2 cellular contexts compared by ENCODE assay signal in genomic region chr11:18588297-18589252, GRCh38.
TF ChIP-seq lines count a peak whose summit lies in the region.

TSS of gene UEVLD (minus strand) at chr11:18588734. CDS start at chr11:18588654, 80 bp downstream.

TF ChIP-seq in HCT116, 20 proteins besides CTCF, POLR2A, EP300 and RAD21 (continued from another document):
- no peak for TF ChIP-seq REST (IDR thresholded peaks at IDR 0.05; ENCODE audit: low read depth)
- TF ChIP-seq SIN3A (IDR thresholded peaks at IDR 0.05; ENCODE audit: low read depth) = peak; percentile 95
- TF ChIP-seq JUND (IDR thresholded peaks at IDR 0.05) = 0 out of 2 replicates have a peak, but pooled peaks have one; percentile 25
- peak; percentile 66 for TF ChIP-seq ZFX (IDR thresholded peaks at IDR 0.05)
- TF ChIP-seq EZH2 (IDR thresholded peaks at IDR 0.05) = no peak
- peak; percentile 87 for TF ChIP-seq SP1 (IDR thresholded peaks at IDR 0.05; ENCODE audit: low read depth)
- peak; percentile 98 for TF ChIP-seq ELF1 (IDR thresholded peaks at IDR 0.05; ENCODE audit: borderline replicate concordance, low read depth)
- TF ChIP-seq FOSL1 (IDR thresholded peaks at IDR 0.05; ENCODE audit: low read depth) = no peak; the same call in 1 of the 2 replicates
- peak; percentile 73 for TF ChIP-seq CBX3 (IDR thresholded peaks at IDR 0.05; ENCODE audit: low read depth)
- TF ChIP-seq, protein P1, sequence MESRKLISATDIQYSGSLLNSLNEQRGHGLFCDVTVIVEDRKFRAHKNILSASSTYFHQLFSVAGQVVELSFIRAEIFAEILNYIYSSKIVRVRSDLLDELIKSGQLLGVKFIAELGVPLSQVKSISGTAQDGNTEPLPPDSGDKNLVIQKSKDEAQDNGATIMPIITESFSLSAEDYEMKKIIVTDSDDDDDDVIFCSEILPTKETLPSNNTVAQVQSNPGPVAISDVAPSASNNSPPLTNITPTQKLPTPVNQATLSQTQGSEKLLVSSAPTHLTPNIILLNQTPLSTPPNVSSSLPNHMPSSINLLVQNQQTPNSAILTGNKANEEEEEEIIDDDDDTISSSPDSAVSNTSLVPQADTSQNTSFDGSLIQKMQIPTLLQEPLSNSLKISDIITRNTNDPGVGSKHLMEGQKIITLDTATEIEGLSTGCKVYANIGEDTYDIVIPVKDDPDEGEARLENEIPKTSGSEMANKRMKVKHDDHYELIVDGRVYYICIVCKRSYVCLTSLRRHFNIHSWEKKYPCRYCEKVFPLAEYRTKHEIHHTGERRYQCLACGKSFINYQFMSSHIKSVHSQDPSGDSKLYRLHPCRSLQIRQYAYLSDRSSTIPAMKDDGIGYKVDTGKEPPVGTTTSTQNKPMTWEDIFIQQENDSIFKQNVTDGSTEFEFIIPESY (IDR thresholded peaks at IDR 0.05; ENCODE audit: extremely low read depth, insufficient replicate concordance, low read length) = peak; percentile 78
- TF ChIP-seq YY1 (IDR thresholded peaks at IDR 0.05; ENCODE audit: extremely low read depth, insufficient replicate concordance, low read depth, low read length) = peak; percentile 59
- TF ChIP-seq, protein P2, sequence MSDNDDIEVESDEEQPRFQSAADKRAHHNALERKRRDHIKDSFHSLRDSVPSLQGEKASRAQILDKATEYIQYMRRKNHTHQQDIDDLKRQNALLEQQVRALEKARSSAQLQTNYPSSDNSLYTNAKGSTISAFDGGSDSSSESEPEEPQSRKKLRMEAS (IDR thresholded peaks at IDR 0.05) = peak; percentile 73

TF ChIP-seq in GM12878, 131 proteins besides CTCF, POLR2A, EP300 and RAD21 (continued from another document and continues in another):
- TF ChIP-seq BMI1 (IDR thresholded peaks at IDR 0.05; ENCODE audit: borderline replicate concordance) = no peak
- no peak; the same call in 1 of the 2 replicates for TF ChIP-seq TCF12 (IDR thresholded peaks at IDR 0.05; ENCODE audit: low read depth, low read length)
- TF ChIP-seq, protein P3, sequence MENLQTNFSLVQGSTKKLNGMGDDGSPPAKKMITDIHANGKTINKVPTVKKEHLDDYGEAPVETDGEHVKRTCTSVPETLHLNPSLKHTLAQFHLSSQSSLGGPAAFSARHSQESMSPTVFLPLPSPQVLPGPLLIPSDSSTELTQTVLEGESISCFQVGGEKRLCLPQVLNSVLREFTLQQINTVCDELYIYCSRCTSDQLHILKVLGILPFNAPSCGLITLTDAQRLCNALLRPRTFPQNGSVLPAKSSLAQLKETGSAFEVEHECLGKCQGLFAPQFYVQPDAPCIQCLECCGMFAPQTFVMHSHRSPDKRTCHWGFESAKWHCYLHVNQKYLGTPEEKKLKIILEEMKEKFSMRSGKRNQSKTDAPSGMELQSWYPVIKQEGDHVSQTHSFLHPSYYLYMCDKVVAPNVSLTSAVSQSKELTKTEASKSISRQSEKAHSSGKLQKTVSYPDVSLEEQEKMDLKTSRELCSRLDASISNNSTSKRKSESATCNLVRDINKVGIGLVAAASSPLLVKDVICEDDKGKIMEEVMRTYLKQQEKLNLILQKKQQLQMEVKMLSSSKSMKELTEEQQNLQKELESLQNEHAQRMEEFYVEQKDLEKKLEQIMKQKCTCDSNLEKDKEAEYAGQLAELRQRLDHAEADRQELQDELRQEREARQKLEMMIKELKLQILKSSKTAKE (IDR thresholded peaks at IDR 0.05; ENCODE audit: low read depth, poor library complexity, severe bottlenecking) = no peak
- no peak for TF ChIP-seq STAT1 (conservative IDR thresholded peaks at IDR 0.05)
- peak; percentile 80; the same call in 1 of the 2 replicates for TF ChIP-seq CBFB (IDR thresholded peaks at IDR 0.05; ENCODE audit: low read depth)
- 0 out of 4 replicates have a peak, but pooled peaks have one; percentile 12 to 16 for TF ChIP-seq BHLHE40 (IDR thresholded peaks at IDR 0.05; ENCODE audit: borderline replicate concordance in 1 of 2, low read depth in 2 of 2, low read length in 1 of 2)
- TF ChIP-seq PAX8 (IDR thresholded peaks at IDR 0.05) = no peak
- TF ChIP-seq RUNX3 (IDR thresholded peaks at IDR 0.05; ENCODE audit: low read length) = peak; percentile 60
- peak in 1 of 2 experiments; percentile 46; a peak in 1 of 4 replicates for TF ChIP-seq ETV6 (conservative IDR thresholded peaks at IDR 0.05 in 1 of 2, IDR thresholded peaks at IDR 0.05 in 1 of 2; ENCODE audit: borderline replicate concordance in 1 of 2, low read depth in 1 of 2)
- TF ChIP-seq, protein P4, sequence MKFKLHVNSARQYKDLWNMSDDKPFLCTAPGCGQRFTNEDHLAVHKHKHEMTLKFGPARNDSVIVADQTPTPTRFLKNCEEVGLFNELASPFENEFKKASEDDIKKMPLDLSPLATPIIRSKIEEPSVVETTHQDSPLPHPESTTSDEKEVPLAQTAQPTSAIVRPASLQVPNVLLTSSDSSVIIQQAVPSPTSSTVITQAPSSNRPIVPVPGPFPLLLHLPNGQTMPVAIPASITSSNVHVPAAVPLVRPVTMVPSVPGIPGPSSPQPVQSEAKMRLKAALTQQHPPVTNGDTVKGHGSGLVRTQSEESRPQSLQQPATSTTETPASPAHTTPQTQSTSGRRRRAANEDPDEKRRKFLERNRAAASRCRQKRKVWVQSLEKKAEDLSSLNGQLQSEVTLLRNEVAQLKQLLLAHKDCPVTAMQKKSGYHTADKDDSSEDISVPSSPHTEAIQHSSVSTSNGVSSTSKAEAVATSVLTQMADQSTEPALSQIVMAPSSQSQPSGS (IDR thresholded peaks at IDR 0.05; ENCODE audit: low read length) = no peak
- TF ChIP-seq ASH2L (IDR thresholded peaks at IDR 0.05; ENCODE audit: borderline replicate concordance, low read depth) = no peak
- no peak for TF ChIP-seq CBX3 (IDR thresholded peaks at IDR 0.05; ENCODE audit: borderline replicate concordance, low read depth)
- TF ChIP-seq, protein P5, sequence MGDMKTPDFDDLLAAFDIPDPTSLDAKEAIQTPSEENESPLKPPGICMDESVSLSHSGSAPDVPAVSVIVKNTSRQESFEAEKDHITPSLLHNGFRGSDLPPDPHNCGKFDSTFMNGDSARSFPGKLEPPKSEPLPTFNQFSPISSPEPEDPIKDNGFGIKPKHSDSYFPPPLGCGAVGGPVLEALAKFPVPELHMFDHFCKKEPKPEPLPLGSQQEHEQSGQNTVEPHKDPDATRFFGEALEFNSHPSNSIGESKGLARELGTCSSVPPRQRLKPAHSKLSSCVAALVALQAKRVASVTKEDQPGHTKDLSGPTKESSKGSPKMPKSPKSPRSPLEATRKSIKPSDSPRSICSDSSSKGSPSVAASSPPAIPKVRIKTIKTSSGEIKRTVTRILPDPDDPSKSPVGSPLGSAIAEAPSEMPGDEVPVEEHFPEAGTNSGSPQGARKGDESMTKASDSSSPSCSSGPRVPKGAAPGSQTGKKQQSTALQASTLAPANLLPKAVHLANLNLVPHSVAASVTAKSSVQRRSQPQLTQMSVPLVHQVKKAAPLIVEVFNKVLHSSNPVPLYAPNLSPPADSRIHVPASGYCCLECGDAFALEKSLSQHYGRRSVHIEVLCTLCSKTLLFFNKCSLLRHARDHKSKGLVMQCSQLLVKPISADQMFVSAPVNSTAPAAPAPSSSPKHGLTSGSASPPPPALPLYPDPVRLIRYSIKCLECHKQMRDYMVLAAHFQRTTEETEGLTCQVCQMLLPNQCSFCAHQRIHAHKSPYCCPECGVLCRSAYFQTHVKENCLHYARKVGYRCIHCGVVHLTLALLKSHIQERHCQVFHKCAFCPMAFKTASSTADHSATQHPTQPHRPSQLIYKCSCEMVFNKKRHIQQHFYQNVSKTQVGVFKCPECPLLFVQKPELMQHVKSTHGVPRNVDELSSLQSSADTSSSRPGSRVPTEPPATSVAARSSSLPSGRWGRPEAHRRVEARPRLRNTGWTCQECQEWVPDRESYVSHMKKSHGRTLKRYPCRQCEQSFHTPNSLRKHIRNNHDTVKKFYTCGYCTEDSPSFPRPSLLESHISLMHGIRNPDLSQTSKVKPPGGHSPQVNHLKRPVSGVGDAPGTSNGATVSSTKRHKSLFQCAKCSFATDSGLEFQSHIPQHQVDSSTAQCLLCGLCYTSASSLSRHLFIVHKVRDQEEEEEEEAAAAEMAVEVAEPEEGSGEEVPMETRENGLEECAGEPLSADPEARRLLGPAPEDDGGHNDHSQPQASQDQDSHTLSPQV (IDR thresholded peaks at IDR 0.05) = 0 out of 2 replicates have a peak, but pooled peaks have one; percentile 44
- no peak for TF ChIP-seq TBL1XR1 (IDR thresholded peaks at IDR 0.05; ENCODE audit: low read depth, low read length)
- 0 out of 2 replicates have a peak, but pooled peaks have one; percentile 33 for TF ChIP-seq CREB1 (IDR thresholded peaks at IDR 0.05; ENCODE audit: low read depth)
- TF ChIP-seq NFIC (IDR thresholded peaks at IDR 0.05; ENCODE audit: low read depth, low read length) = no peak; the same call in 1 of the 2 replicates
- TF ChIP-seq SPI1 (IDR thresholded peaks at IDR 0.05; ENCODE audit: borderline replicate concordance, insufficient read depth, low read depth, low read length) = no peak
- TF ChIP-seq ZNF24 (IDR thresholded peaks at IDR 0.05) = no peak
- TF ChIP-seq MEF2A (IDR thresholded peaks at IDR 0.05; ENCODE audit: insufficient read depth, low read depth, low read length) = no peak
- TF ChIP-seq SIX5 (IDR thresholded peaks at IDR 0.05; ENCODE audit: low read depth, low read length, severe bottlenecking) = no peak
- TF ChIP-seq MTA2 (IDR thresholded peaks at IDR 0.05; ENCODE audit: low read depth) = no peak
- TF ChIP-seq FOXM1 (IDR thresholded peaks at IDR 0.05; ENCODE audit: low read depth, low read length) = no peak
- no peak for TF ChIP-seq E2F4 (IDR thresholded peaks at IDR 0.05; ENCODE audit: low read depth, low read length)
- peak; percentile 46; the same call in 1 of the 2 replicates for TF ChIP-seq MXI1 (IDR thresholded peaks at IDR 0.05; ENCODE audit: low read depth, low read length)
- 0 out of 2 replicates have a peak, but pooled peaks have one; percentile 66 for TF ChIP-seq PML (IDR thresholded peaks at IDR 0.05; ENCODE audit: low read length)
- no peak for TF ChIP-seq YBX1 (IDR thresholded peaks at IDR 0.05)
- TF ChIP-seq KDM1A (IDR thresholded peaks at IDR 0.05; ENCODE audit: borderline replicate concordance) = no peak
- TF ChIP-seq ZBTB4 (CRISPR knock-in tag; IDR thresholded peaks at IDR 0.05) = no peak
- TF ChIP-seq RCOR1 (conservative IDR thresholded peaks at IDR 0.05; ENCODE audit: low read depth, low read length) = 0 out of 2 replicates have a peak, but pooled peaks have one; percentile 48
- TF ChIP-seq USF1 (IDR thresholded peaks at IDR 0.05; ENCODE audit: borderline replicate concordance, extremely low read length, insufficient read depth, low read depth, low read length) = no peak
- TF ChIP-seq CHD2 (IDR thresholded peaks at IDR 0.05; ENCODE audit: borderline replicate concordance, low read depth, low read length) = no peak
- TF ChIP-seq MEF2B (IDR thresholded peaks at IDR 0.05; ENCODE audit: partially characterized antibody, poor library complexity, severe bottlenecking) = no peak
- TF ChIP-seq, protein P6, sequence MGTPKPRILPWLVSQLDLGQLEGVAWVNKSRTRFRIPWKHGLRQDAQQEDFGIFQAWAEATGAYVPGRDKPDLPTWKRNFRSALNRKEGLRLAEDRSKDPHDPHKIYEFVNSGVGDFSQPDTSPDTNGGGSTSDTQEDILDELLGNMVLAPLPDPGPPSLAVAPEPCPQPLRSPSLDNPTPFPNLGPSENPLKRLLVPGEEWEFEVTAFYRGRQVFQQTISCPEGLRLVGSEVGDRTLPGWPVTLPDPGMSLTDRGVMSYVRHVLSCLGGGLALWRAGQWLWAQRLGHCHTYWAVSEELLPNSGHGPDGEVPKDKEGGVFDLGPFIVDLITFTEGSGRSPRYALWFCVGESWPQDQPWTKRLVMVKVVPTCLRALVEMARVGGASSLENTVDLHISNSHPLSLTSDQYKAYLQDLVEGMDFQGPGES (IDR thresholded peaks at IDR 0.05) = no peak
- peak; percentile 75 to 81 for TF ChIP-seq IKZF2 (IDR thresholded peaks at IDR 0.05)
- TF ChIP-seq SUPT20H (IDR thresholded peaks at IDR 0.05; ENCODE audit: borderline replicate concordance, control insufficient read depth, low read depth, low read length) = no peak
- peak; percentile 60; the same call in 1 of the 2 replicates for TF ChIP-seq NR2F1 (conservative IDR thresholded peaks at IDR 0.05)
- TF ChIP-seq YY1 (IDR thresholded peaks at IDR 0.05; ENCODE audit: low read depth, low read length) = 0 out of 2 replicates have a peak, but pooled peaks have one; percentile 34
- no peak for TF ChIP-seq ZBED1 (IDR thresholded peaks at IDR 0.05; ENCODE audit: borderline replicate concordance)
- no peak for TF ChIP-seq PAX5 (IDR thresholded peaks at IDR 0.05; ENCODE audit: borderline replicate concordance, low read depth, low read length)
- 0 out of 2 replicates have a peak, but pooled peaks have one; percentile 22 for TF ChIP-seq RBBP5 (conservative IDR thresholded peaks at IDR 0.05)
- no peak for TF ChIP-seq ZNF207 (IDR thresholded peaks at IDR 0.05; ENCODE audit: borderline replicate concordance)
